In the genomic region with DNA sequence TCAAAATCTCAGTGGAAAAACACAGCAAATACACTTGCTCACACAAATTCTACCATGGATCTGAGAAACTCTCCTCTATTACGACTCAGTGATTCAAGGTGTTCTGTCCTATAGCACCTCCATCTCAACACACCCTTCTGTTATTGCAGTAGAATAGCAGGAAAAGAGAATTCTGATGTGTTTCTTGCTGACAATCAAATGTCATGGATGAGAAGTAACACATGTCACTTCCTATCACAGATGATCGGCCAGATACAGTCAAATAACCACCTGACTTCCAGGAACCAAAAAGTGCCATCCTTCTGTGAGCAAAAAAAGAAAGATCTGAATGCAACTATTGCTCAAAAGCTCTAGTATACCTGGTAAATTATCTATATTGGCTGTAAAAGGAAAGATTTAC, we compare ENCODE assay signal across 25 cellular contexts.
"Had no signal": no experiment of that assay in that cellular context is flagged by ENCODE, and none has a peak within 500 bp of the region (broad histone marks: within the 10 kb centered on the region; RNA-seq: fewer than 3 reads in every experiment).

No MANE protein-coding gene starts in this region.

- H3K9me3 ChIP-seq: colonic mucosa, esophagus muscularis mucosa, esophagus squamous epithelium, gastrocnemius medialis, gastroesophageal sphincter, heart left ventricle, heart right ventricle had no signal

- H3K4me1 Mint-ChIP-seq: endodermal cell had no signal

- DNase-seq: colonic mucosa; cortex of kidney; dermis blood vessel endothelial cell; dorsolateral prefrontal cortex; effector CD4-positive, alpha-beta T cell; effector CD8-positive, alpha-beta T cell; effector memory CD4-positive, alpha-beta T cell; effector memory CD8-positive, alpha-beta T cell; endodermal cell; erythroblast; esophagus squamous epithelium; foreskin fibroblast; foreskin keratinocyte; foreskin melanocyte; gastrocnemius medialis; glutamatergic neuron; head of caudate nucleus; heart left ventricle; heart right ventricle had no signal

- H3K4me3 Mint-ChIP-seq: dendritic cell treated with granulocyte-macrophage colony-stimulating factor and Interleukin-4, amounts not matched to agents 40 ng/mL and 50 ng/mL, for 4 days; effector memory CD8-positive, alpha-beta T cell; endodermal cell had no signal

- H3K27ac ChIP-seq: colonic mucosa, coronary artery, dorsolateral prefrontal cortex, epithelial cell of prostate, esophagus muscularis mucosa, esophagus squamous epithelium, foreskin keratinocyte, gastrocnemius medialis, gastroesophageal sphincter, heart left ventricle, heart right ventricle had no signal

- H3K27me3 ChIP-seq: colonic mucosa, esophagus muscularis mucosa, esophagus squamous epithelium, foreskin keratinocyte, gastrocnemius medialis, gastroesophageal sphincter, heart left ventricle, heart right ventricle had no signal

- H3K27me3 Mint-ChIP-seq: dendritic cell treated with granulocyte-macrophage colony-stimulating factor and Interleukin-4, amounts not matched to agents 40 ng/mL and 50 ng/mL, for 4 days; effector memory CD8-positive, alpha-beta T cell had no signal

- H3K4me3 ChIP-seq: colonic mucosa, coronary artery, dorsolateral prefrontal cortex, esophagus muscularis mucosa, esophagus squamous epithelium, gastrocnemius medialis, gastroesophageal sphincter, heart left ventricle, heart right ventricle had no signal

- H3K36me3 ChIP-seq: colonic mucosa, esophagus muscularis mucosa, esophagus squamous epithelium, gastrocnemius medialis, gastroesophageal sphincter, heart left ventricle, heart right ventricle had no signal

- H3K27ac Mint-ChIP-seq: dendritic cell treated with granulocyte-macrophage colony-stimulating factor and Interleukin-4, amounts not matched to agents 40 ng/mL and 50 ng/mL, for 4 days; effector memory CD8-positive, alpha-beta T cell; endodermal cell had no signal

- ATAC-seq: effector memory CD8-positive, alpha-beta T cell; esophagus mucosa; foreskin keratinocyte; gastrocnemius medialis; gastroesophageal sphincter; heart left ventricle; heart right ventricle had no signal

- H3K9me3 Mint-ChIP-seq: dendritic cell treated with granulocyte-macrophage colony-stimulating factor and Interleukin-4, amounts not matched to agents 40 ng/mL and 50 ng/mL, for 4 days; endodermal cell had no signal
